2 cellular contexts compared by ENCODE assay signal in genomic region chr3:65078748-65079147, GRCh38.
TF ChIP-seq lines count a peak whose summit lies in the region.

No MANE protein-coding gene starts in this region.

TF ChIP-seq in GM23338, 12 proteins besides CTCF, POLR2A, EP300 and RAD21 (continued from another document):
- TF ChIP-seq REST (IDR thresholded peaks at IDR 0.05; ENCODE audit: unreplicated experiment) (no peak), STAT1 (IDR thresholded peaks at IDR 0.05; ENCODE audit: unreplicated experiment) (no peak), JUNB (IDR thresholded peaks at IDR 0.05; ENCODE audit: unreplicated experiment) (no peak), ZNF462 (CRISPR knock-in tag; IDR thresholded peaks at IDR 0.05) (no peak), ZNF331 (CRISPR knock-in tag; IDR thresholded peaks at IDR 0.05; ENCODE audit: low read depth) (no peak)

TF ChIP-seq in WTC11, 78 proteins besides CTCF, POLR2A, EP300 and RAD21 (continued from another document):
- TF ChIP-seq USF1 (CRISPR knock-in tag; IDR thresholded peaks at IDR 0.05), result no peak
- TF ChIP-seq FOXP1 (CRISPR knock-in tag; IDR thresholded peaks at IDR 0.05; ENCODE audit: borderline replicate concordance), result no peak
- no peak for TF ChIP-seq SMAD3 (CRISPR knock-in tag; IDR thresholded peaks at IDR 0.05; ENCODE audit: borderline replicate concordance)
- TF ChIP-seq GABPB1 (CRISPR knock-in tag; IDR thresholded peaks at IDR 0.05), result no peak
- TF ChIP-seq ZNF396 (CRISPR knock-in tag; IDR thresholded peaks at IDR 0.05; ENCODE audit: borderline replicate concordance), result no peak
- no peak for TF ChIP-seq MYBL2 (CRISPR knock-in tag; IDR thresholded peaks at IDR 0.05)
- no peak for TF ChIP-seq CREM (CRISPR knock-in tag; IDR thresholded peaks at IDR 0.05)
- TF ChIP-seq ZBTB21 (CRISPR knock-in tag; IDR thresholded peaks at IDR 0.05; ENCODE audit: borderline replicate concordance), result no peak
- no peak for TF ChIP-seq ZNF263 (CRISPR knock-in tag; IDR thresholded peaks at IDR 0.05; ENCODE audit: low read depth)
